ENCODE assay signal across 7 cellular contexts in the genomic region with DNA sequence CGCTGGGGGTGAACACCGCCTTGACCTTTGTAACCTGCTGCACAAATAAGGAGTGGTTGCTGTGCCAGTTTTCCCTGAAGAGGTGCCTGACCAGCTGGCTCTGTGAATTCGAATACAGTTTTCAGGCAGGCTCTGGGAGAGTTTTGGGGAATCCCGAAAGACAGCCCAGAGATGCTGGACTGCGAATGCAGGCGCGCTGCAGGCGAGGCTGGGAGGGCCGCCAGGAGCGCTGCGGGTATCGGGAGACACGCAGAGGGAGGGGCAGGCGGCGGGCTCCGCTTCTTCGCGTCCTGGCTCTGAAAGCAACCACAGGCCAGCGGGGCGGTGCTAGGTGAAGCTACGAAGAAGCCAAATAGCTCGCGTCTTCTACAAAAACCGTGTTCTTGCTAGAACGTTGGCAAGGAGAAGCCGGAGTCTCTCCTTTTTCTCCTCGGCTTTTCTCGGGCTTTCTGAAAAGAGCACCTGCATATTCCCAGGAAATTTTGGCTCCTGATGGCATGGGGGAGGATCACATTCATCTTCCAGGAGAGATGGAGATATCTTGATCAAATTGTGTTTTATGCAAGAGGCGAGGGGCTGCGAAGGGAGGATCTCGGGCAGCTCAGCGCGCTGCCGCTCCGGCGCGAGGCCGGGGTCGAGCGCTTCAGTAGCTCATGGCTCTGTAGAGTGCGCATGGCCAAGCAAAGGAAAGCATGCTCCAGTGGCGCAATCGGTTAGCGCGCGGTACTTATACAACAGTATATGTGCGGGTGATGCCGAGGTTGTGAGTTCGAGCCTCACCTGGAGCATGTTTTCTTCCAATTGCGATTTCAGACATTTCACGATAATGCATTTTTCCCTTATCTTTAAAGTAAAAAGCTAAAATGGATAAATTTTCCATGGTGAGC.
A peak's percentile ranks its signal among the peaks of the same experiment; 100 is the strongest.
DNase-seq lines count a peak whose midpoint lies in the region; ATAC-seq and TF ChIP-seq lines count a peak whose summit lies in the region.

No MANE protein-coding gene starts in this region.

- H3K27ac ChIP-seq in smooth muscle cell (ENCODE audit: low read depth), result no peak overlapping the region

- H3K9me3 ChIP-seq in smooth muscle cell (replicated peaks; ENCODE audit: low read depth), result no peaks in the 10 kb centered on the region

- H3K27me3 ChIP-seq in smooth muscle cell (ENCODE audit: low read depth), result no peaks in the 10 kb centered on the region

- peak overlapping the region; percentile 87 for H3K4me2 ChIP-seq in smooth muscle cell

- peak overlapping the region; percentile 78 for H2AFZ ChIP-seq in smooth muscle cell (ENCODE audit: low read depth)

- H4K20me1 ChIP-seq in smooth muscle cell (ENCODE audit: low read depth), result no peaks in the 10 kb centered on the region

- H3K4me1 ChIP-seq in smooth muscle cell (ENCODE audit: low read depth), result no peaks in the 10 kb centered on the region

- no peaks in the 10 kb centered on the region for H3K79me2 ChIP-seq in smooth muscle cell (ENCODE audit: low read depth)

- H3K9ac ChIP-seq in smooth muscle cell (ENCODE audit: low read depth), result no peak overlapping the region

- DNase-seq in NCI-H1105 (lab: John Stamatoyannopoulos, UW), result peak; percentile 59
- peak; percentile 84 to 85 for DNase-seq in activated T-cell treated with anti-CD3 and anti-CD28 coated beads, Interleukin-2, amount 50 U/mL, for 48 hours
- DNase-seq in glomerular visceral epithelial cell (ENCODE audit: extremely low spot score), result peak; percentile 51
- DNase-seq in smooth muscle cell (lab: John Stamatoyannopoulos, UW; ENCODE audit: unreplicated experiment), result peak; percentile 18
- no peak for DNase-seq in Kasumi-1 (lab: John Stamatoyannopoulos, UW)
- no peak for DNase-seq in DMS53 treated with DMSO at 0.1 percent for 48 hours (lab: John Stamatoyannopoulos, UW; ENCODE audit: unreplicated experiment)

- peak overlapping the region; percentile 54 for H3K4me3 ChIP-seq in smooth muscle cell

- H3K36me3 ChIP-seq in smooth muscle cell (ENCODE audit: low read depth), result no peaks in the 10 kb centered on the region

- TF ChIP-seq CTCF in smooth muscle cell (IDR thresholded peaks at IDR 0.05; ENCODE audit: borderline replicate concordance, insufficient read depth, poor library complexity, severe bottlenecking), result no peak

- peak; percentile 54 for ATAC-seq in GM18909 (IDR thresholded peaks at IDR 0.05; ENCODE audit: poor library complexity, unreplicated experiment)

- WGBS in smooth muscle cell (ENCODE audit: low lambda C conversion rate), result 2% methylated on average over 47 of the region's 51 CpGs

- H3F3A ChIP-seq in smooth muscle cell (ENCODE audit: low read depth), result peaks cover 9% of the 10 kb centered on the region

Comparison
In these comparisons a context has a peak if more than half of its experiments do, and no peak if none do; other contexts are left out.
1. DNase-seq: peak in NCI-H1105 (single experiment), activated T-cell treated with anti-CD3 and anti-CD28 coated beads, Interleukin-2, amount 50 U/mL, for 48 hours (2 of 2), glomerular visceral epithelial cell (single experiment) and smooth muscle cell (single experiment); none in Kasumi-1 (0 of 2) and DMS53 treated with DMSO at 0.1 percent for 48 hours (single experiment).